ENCODE assay signal across 8 cellular contexts in genomic region chr1:34983700-34984355, GRCh38. TPM values are rescaled to one million over a fixed set of nuclear protein-coding genes. Genes with fewer than 3 reads are reported as not detected.
DNase-seq lines count a peak whose midpoint lies in the region; ATAC-seq and TF ChIP-seq lines count a peak whose summit lies in the region.

No MANE protein-coding gene starts in this region.

- peaks cover 3% of the 10 kb centered on the region for H3K36me3 ChIP-seq in mammary epithelial cell (ENCODE audit: insufficient read depth, low read length)
- peaks cover 0 to 3% of the 10 kb centered on the region in 2 donors for H3K36me3 ChIP-seq in muscle layer of duodenum (ENCODE audit: control insufficient read depth in 1 of 2, insufficient read depth in 2 of 2, low read length in 2 of 2)

- H3K4me1 ChIP-seq in mammary epithelial cell (ENCODE audit: insufficient read depth, low read length) (peaks cover 14% of the 10 kb centered on the region), muscle layer of duodenum (ENCODE audit: control insufficient read depth in 1 of 2, insufficient read depth in 2 of 2, low read length in 2 of 2) (peaks cover 8 to 19% of the 10 kb centered on the region in 2 donors)

- TF ChIP-seq CTCF in AG09309 (IDR thresholded peaks at IDR 0.05; ENCODE audit: control insufficient read depth, insufficient read depth, low read depth, low read length, missing control alignments) (no peak), mammary epithelial cell (conservative IDR thresholded peaks at IDR 0.05 in 1 of 2, IDR thresholded peaks at IDR 0.05 in 1 of 2; ENCODE audit: extremely low read depth in 1 of 2, insufficient read depth in 1 of 2, low read depth in 1 of 2, low read length in 2 of 2) (no peak)

- no peaks in the 10 kb centered on the region for H3K9me3 ChIP-seq in mammary epithelial cell (replicated peaks; ENCODE audit: insufficient read depth, low read length)
- no peaks in the 10 kb centered on the region for H3K9me3 ChIP-seq in muscle layer of duodenum (ENCODE audit: control insufficient read depth in 1 of 2, low read length in 2 of 2)

- intact Hi-C loops in mammary epithelial cell (cut with micrococcal nuclease), result no loop called here

- ATAC-seq in GM21447 (IDR thresholded peaks at IDR 0.05; ENCODE audit: unreplicated experiment), result no peak
- ATAC-seq in HG03196 (IDR thresholded peaks at IDR 0.05; ENCODE audit: unreplicated experiment), result no peak

- H3K27me3 ChIP-seq in mammary epithelial cell (ENCODE audit: insufficient read depth, low read length) (no peaks in the 10 kb centered on the region), muscle layer of duodenum (ENCODE audit: low read depth, low read length) (no peaks in the 10 kb centered on the region)

- in situ Hi-C loops in mammary epithelial cell (cut with MboI; ENCODE audit: low sequenced_read_pairs in 2 of 2), result no loop called here

- dilution Hi-C loops in mammary epithelial cell (cut with HindIII; ENCODE audit: low sequenced_read_pairs), result no loop called here

- DNase-seq in AG09309 (ENCODE audit: low read depth) (no peak), mammary epithelial cell (peak; percentile 28), HEK293T (ENCODE audit: extremely low spot score) (no peak), iPS-NIHi11 (ENCODE audit: low spot score) (no peak)
- no peak for DNase-seq in Jurkat, Clone E6-1 (ENCODE audit: low read depth, low spot score)

- H2AFZ ChIP-seq in mammary epithelial cell (ENCODE audit: low read depth, low read length), result peak overlapping the region; percentile 96

- H3K9ac ChIP-seq in mammary epithelial cell (ENCODE audit: insufficient read depth, low read length), result peak overlapping the region; percentile 67

- no TSS peak for BruUV-seq in mammary epithelial cell (replicated peaks; lab: Mats Ljungman, UMichigan)

- peaks cover 19% of the 10 kb centered on the region for H3K79me2 ChIP-seq in mammary epithelial cell (ENCODE audit: insufficient read depth, low read length)

- POLR2A ChIA-PET in HEK293T (lab: Yijun Ruan, JAX), result interaction anchor here (1.0 to 3.8 kb wide), 7 partner anchors 9 to 124 kb away, joined by 3 to 21 read pairs (median 10); partner anchors contain the start of genes DLGAP3, SMIM12 and ZMYM1

- H3K4me2 ChIP-seq in mammary epithelial cell (ENCODE audit: insufficient read depth, low read depth, low read length), result peak overlapping the region; percentile 91

- 45% methylated on average over 3 of the region's 4 CpGs for WGBS in mammary epithelial cell (ENCODE audit: low coverage, missing lambda C conversion rate)

- H4K20me1 ChIP-seq in mammary epithelial cell (ENCODE audit: insufficient read depth, low read length), result no peaks in the 10 kb centered on the region

- CTCF ChIA-PET in mammary epithelial cell (lab: Charles Lee; ENCODE audit: low non-redundant PET), result no interaction called here
- CTCF ChIA-PET in HEK293T (lab: Yijun Ruan, JAX), result interaction anchor here (1.5 kb wide), 1 partner anchor 131 kb away, joined by 4 read pairs; no protein-coding TSS in a partner anchor

- peak overlapping the region; percentile 54 for H3K27ac ChIP-seq in mammary epithelial cell (ENCODE audit: insufficient read depth, low read depth, low read length)
- peak overlapping the region; percentile 89 for H3K27ac ChIP-seq in muscle layer of duodenum (ENCODE audit: low read length)

- H3K4me3 ChIP-seq in AG09309 (ENCODE audit: control insufficient read depth, low read depth, low read length) (peak overlapping the region; percentile 85), mammary epithelial cell (replicated peaks in 1 of 3; ENCODE audit: insufficient read depth in 1 of 3, low read depth in 2 of 3, low read length in 3 of 3) (peak overlapping the region in 2 of 3 experiments; percentile 47 to 78), muscle layer of duodenum (ENCODE audit: low read depth in 1 of 2, low read length in 2 of 2) (peak overlapping the region; percentile 77 to 82)
- H3K4me3 ChIP-seq in Jurkat, Clone E6-1 (ENCODE audit: low read length), result peak overlapping the region; percentile 76

TF ChIP-seq in HEK293T, 16 proteins besides CTCF, POLR2A, EP300 and RAD21:
- no peak for TF ChIP-seq FOXM1 (IDR thresholded peaks at IDR 0.05; ENCODE audit: borderline replicate concordance)
- no peak for TF ChIP-seq LEF1 (IDR thresholded peaks at IDR 0.05; ENCODE audit: borderline replicate concordance)
- TF ChIP-seq L3MBTL2 (conservative IDR thresholded peaks at IDR 0.05), result no peak

RNA-seq across cellular contexts. Expression of gene TMEM35B, which starts 1.3 kb away (rescaled TPM):
- polyA plus RNA-seq in Jurkat, Clone E6-1 (2012; ENCODE audit: insufficient read depth, insufficient read length), result 22.3 TPM
- 10 to 100 TPM; 11.8 to 20.6 TPM for total RNA-seq in mammary epithelial cell
- polyA plus RNA-seq in mammary epithelial cell, result 32.1 TPM
- polyA minus RNA-seq in mammary epithelial cell, result not detected

RNA-seq across cellular contexts. Expression of gene ZMYM6, which starts 47.9 kb away (rescaled TPM):
- 6.4 TPM for polyA plus RNA-seq in Jurkat, Clone E6-1 (2012; ENCODE audit: insufficient read depth, insufficient read length)
- total RNA-seq in mammary epithelial cell, result 10 to 100 TPM; 22.1 to 35.7 TPM
- 4.7 TPM for polyA plus RNA-seq in mammary epithelial cell
- polyA minus RNA-seq in mammary epithelial cell, result 27.6 TPM

RNA-seq across cellular contexts. Expression of gene DLGAP3, which starts 54.4 kb away (rescaled TPM):
- 0.41 TPM for polyA plus RNA-seq in Jurkat, Clone E6-1 (2012; ENCODE audit: insufficient read depth, insufficient read length)
- total RNA-seq in mammary epithelial cell, result under 1 TPM in 1 of 2 donors, not detected in 1; 0.31 TPM
- 0.02 TPM for polyA plus RNA-seq in mammary epithelial cell
- not detected for polyA minus RNA-seq in mammary epithelial cell
